16 cellular contexts compared by ENCODE assay signal in the genomic region with DNA sequence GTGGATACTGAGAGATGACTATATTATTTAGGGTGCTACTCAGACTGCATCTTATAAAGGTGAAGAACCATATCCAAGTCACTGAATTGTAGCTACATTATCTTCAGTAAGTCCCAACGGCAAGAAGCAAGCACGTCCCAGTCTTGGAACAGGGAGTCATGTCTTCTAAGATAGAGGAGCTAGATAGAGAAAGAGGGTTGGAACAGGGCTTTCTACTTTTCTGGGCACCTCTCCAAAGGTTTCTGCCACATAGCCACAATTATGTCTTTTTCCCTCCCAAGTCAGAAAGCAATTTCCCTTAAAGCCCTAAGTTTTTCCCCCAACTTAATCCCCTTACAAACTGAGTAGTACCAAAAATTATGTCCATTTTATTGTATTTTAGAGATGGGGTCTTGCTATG. TPM values are rescaled to one million over a fixed set of nuclear protein-coding genes. Genes with fewer than 3 reads are reported as not detected.
A peak's percentile ranks its signal among the peaks of the same experiment; 100 is the strongest.
DNase-seq lines count a peak whose midpoint lies in the region; ATAC-seq, FAIRE-seq and TF ChIP-seq lines count a peak whose summit lies in the region.
"Had no signal": no experiment of that assay in that cellular context is flagged by ENCODE, and none has a peak within 500 bp of the region (broad histone marks: within the 10 kb centered on the region; RNA-seq: fewer than 3 reads in every experiment).

No MANE protein-coding gene starts in this region.

- TF ChIP-seq POLR2A in GM12891 (IDR thresholded peaks at IDR 0.05; ENCODE audit: low read depth, low read length) (no peak), spleen (IDR thresholded peaks at IDR 0.05) (no peak)

- H3K36me3 Mint-ChIP-seq in CD14-positive monocyte: peaks cover 0 to 2% of the 10 kb centered on the region in 2 donors
- H3K36me3 Mint-ChIP-seq: CD8-positive, alpha-beta T cell; natural killer cell treated with Interleukin-12 subunit alpha and Interleukin-12 subunit beta and Interleukin-15 and Interleukin-18, amount 100 ng/mL, for 72 hours had no signal

- 42 to 82% (median 59%) methylated on average over 2 of the region's 2 CpGs for WGBS in spleen, 5 donors

- no peak for ATAC-seq in RWPE2 (ENCODE audit: low read depth)
- no peak for ATAC-seq in HG03439 (IDR thresholded peaks at IDR 0.05; ENCODE audit: unreplicated experiment)
- ATAC-seq: CD8-positive, alpha-beta T cell had no signal

- peak overlapping the region in 1 of 7 donors; percentile 63 for H3K27ac Mint-ChIP-seq in CD14-positive monocyte
- H3K27ac Mint-ChIP-seq: activated naive CD4-positive, alpha-beta T cell treated with anti-CD3 and anti-CD28 coated beads, Interleukin-2, amount 10 ng/mL, durations not matched to agents 7 days and 5 days; CD8-positive, alpha-beta T cell; dendritic cell treated with granulocyte-macrophage colony-stimulating factor and Interleukin-4, amounts not matched to agents 40 ng/mL and 50 ng/mL, for 4 days had no signal

- H3K79me2 ChIP-seq in parathyroid adenoma: no peaks in the 10 kb centered on the region

- no peak overlapping the region for H3K4me3 Mint-ChIP-seq in CD14-positive monocyte
- H3K4me3 Mint-ChIP-seq: activated naive CD4-positive, alpha-beta T cell treated with anti-CD3 and anti-CD28 coated beads, Interleukin-2, amount 10 ng/mL, durations not matched to agents 7 days and 5 days; dendritic cell treated with granulocyte-macrophage colony-stimulating factor and Interleukin-4, amounts not matched to agents 40 ng/mL and 50 ng/mL, for 4 days had no signal

- no peak for TF ChIP-seq CTCF in RWPE2 (IDR thresholded peaks at IDR 0.05; ENCODE audit: poor library complexity, severe bottlenecking)
- no peak for TF ChIP-seq CTCF in cardiac fibroblast (IDR thresholded peaks at IDR 0.05; ENCODE audit: low read depth, low read length)
- TF ChIP-seq CTCF in parathyroid adenoma (IDR thresholded peaks at IDR 0.05): no peak
- TF ChIP-seq CTCF in spleen (IDR thresholded peaks at IDR 0.05 in 8 of 11, conservative IDR thresholded peaks at IDR 0.05 in 3 of 11): no peak
- TF ChIP-seq CTCF in CD14-positive monocyte (IDR thresholded peaks at IDR 0.05): no peak

- H3K4me1 Mint-ChIP-seq in CD14-positive monocyte: peaks cover 27% of the 10 kb centered on the region

- H3K9me3 Mint-ChIP-seq in CD14-positive monocyte: peaks cover 0 to 2% (median 0%) of the 10 kb centered on the region in 7 donors
- H3K9me3 Mint-ChIP-seq: activated naive CD4-positive, alpha-beta T cell treated with anti-CD3 and anti-CD28 coated beads, Interleukin-2, amount 10 ng/mL, durations not matched to agents 7 days and 5 days; CD8-positive, alpha-beta T cell; dendritic cell treated with granulocyte-macrophage colony-stimulating factor and Interleukin-4, amounts not matched to agents 40 ng/mL and 50 ng/mL, for 4 days; natural killer cell treated with Interleukin-12 subunit alpha and Interleukin-12 subunit beta and Interleukin-15 and Interleukin-18, amount 100 ng/mL, for 72 hours; T-helper 2 cell treated with Interferon-gamma antibody and Interleukin-4, amounts not matched to agents 5 μg/mL and 100 μg/mL, for 36 hours had no signal

- H3K4me2 ChIP-seq in parathyroid adenoma (ENCODE audit: low read length): no peak overlapping the region

- 0 out of 2 replicates have a peak, but pooled peaks cover 4% of the 10 kb centered on the region for H3K36me3 ChIP-seq in RWPE2 (ENCODE audit: low read depth)
- no peaks in the 10 kb centered on the region for H3K36me3 ChIP-seq in parathyroid adenoma (ENCODE audit: control insufficient read depth, insufficient read depth, low read length)
- H3K36me3 ChIP-seq in spleen: no peaks in the 10 kb centered on the region
- H3K36me3 ChIP-seq: sigmoid colon, thoracic aorta had no signal

- peak; percentile 20 for FAIRE-seq in GM12891 (lab: Jason Lieb, UNC)

- H3K9ac ChIP-seq in parathyroid adenoma: no peak overlapping the region

- no peaks in the 10 kb centered on the region for H3K9me3 ChIP-seq in RWPE2 (ENCODE audit: severe bottlenecking)
- no peaks in the 10 kb centered on the region for H3K9me3 ChIP-seq in parathyroid adenoma (ENCODE audit: control insufficient read depth, low read length)
- no peaks in the 10 kb centered on the region for H3K9me3 ChIP-seq in spleen
- H3K9me3 ChIP-seq: sigmoid colon, thoracic aorta had no signal

- H3K4me3 ChIP-seq in RWPE2 (ENCODE audit: severe bottlenecking) (no peak overlapping the region), cardiac fibroblast (replicated peaks in 1 of 2; ENCODE audit: low read depth in 2 of 2, low read length in 2 of 2) (no peak overlapping the region), parathyroid adenoma (ENCODE audit: low read depth, low read length) (no peak overlapping the region), spleen (no peak overlapping the region)
- H3K4me3 ChIP-seq: sigmoid colon, thoracic aorta had no signal

- peak overlapping the region; percentile 91 for H3K27ac ChIP-seq in RWPE2 (ENCODE audit: poor library complexity, severe bottlenecking)
- H3K27ac ChIP-seq in parathyroid adenoma: no peak overlapping the region
- peak overlapping the region in 2 of 8 donors; percentile 38 to 48 for H3K27ac ChIP-seq in spleen

- H3K27me3 ChIP-seq in RWPE2 (ENCODE audit: insufficient read depth, poor library complexity, severe bottlenecking) (no peaks in the 10 kb centered on the region), parathyroid adenoma (ENCODE audit: control insufficient read depth, insufficient read depth, low read length) (no peaks in the 10 kb centered on the region), spleen (replicated peaks in 1 of 7) (no peaks in the 10 kb centered on the region)
- H3K27me3 ChIP-seq: sigmoid colon had no signal

- H3K4me1 ChIP-seq in RWPE2 (ENCODE audit: insufficient read depth, poor library complexity, severe bottlenecking): peaks cover 51% of the 10 kb centered on the region
- peaks cover 11% of the 10 kb centered on the region for H3K4me1 ChIP-seq in parathyroid adenoma
- peaks cover 10 to 58% (median 21%) of the 10 kb centered on the region in 6 donors for H3K4me1 ChIP-seq in spleen

- peak overlapping the region; percentile 15 for H2AFZ ChIP-seq in parathyroid adenoma

- DNase-seq in GM12891 (ENCODE audit: insufficient read length, low spot score) (no peak), RWPE2 (ENCODE audit: low spot score) (no peak), cardiac fibroblast (ENCODE audit: low read depth in 2 of 2) (peak; percentile 60 to 79), spleen (no peak), NCI-H446 (lab: John Stamatoyannopoulos, UW) (no peak), CD14-positive monocyte (ENCODE audit: low spot score) (no peak)
- DNase-seq: activated CD8-positive, alpha-beta memory T cell treated with anti-CD3 and anti-CD28 coated beads for 24 hours; activated naive CD4-positive, alpha-beta T cell treated with anti-CD3 and anti-CD28 coated beads, Interleukin-2, amount 10 ng/mL, durations not matched to agents 7 days and 5 days; CD8-positive, alpha-beta T cell; sigmoid colon had no signal

- intact Hi-C loops in spleen (cut with DNase I; ENCODE audit: low total_unique reads) (no loop called here), CD14-positive monocyte (cut with micrococcal nuclease) (no loop called here)

- H3K27me3 Mint-ChIP-seq in CD14-positive monocyte (ENCODE audit: low read depth in 3 of 3): peaks cover 1 to 9% (median 9%) of the 10 kb centered on the region in 3 donors
- H3K27me3 Mint-ChIP-seq: activated naive CD4-positive, alpha-beta T cell treated with anti-CD3 and anti-CD28 coated beads, Interleukin-2, amount 10 ng/mL, durations not matched to agents 7 days and 5 days; dendritic cell treated with granulocyte-macrophage colony-stimulating factor and Interleukin-4, amounts not matched to agents 40 ng/mL and 50 ng/mL, for 4 days had no signal

TF ChIP-seq in GM12891, 5 proteins besides CTCF, POLR2A, EP300 and RAD21:
- no peak for TF ChIP-seq TAF1 (IDR thresholded peaks at IDR 0.05; ENCODE audit: low read depth, low read length)
- no peak for TF ChIP-seq POLR2AphosphoS5 (IDR thresholded peaks at IDR 0.05; ENCODE audit: low read depth, low read length)
- no peak for TF ChIP-seq POU2F2 (IDR thresholded peaks at IDR 0.05; ENCODE audit: low read depth, low read length)
- no peak for TF ChIP-seq SPI1 (IDR thresholded peaks at IDR 0.05; ENCODE audit: low read depth, low read length)
- TF ChIP-seq PAX5 (IDR thresholded peaks at IDR 0.05; ENCODE audit: insufficient read depth, low read length, severe bottlenecking): no peak

RNA-seq across cellular contexts. Expression of gene MAPK1IP1L, which starts 22.4 kb away (rescaled TPM):
- polyA plus RNA-seq in GM12891 (2012; ENCODE audit: low read depth, missing spikeins): 59.6 TPM
- 10 to 100 TPM; 49.8 to 72.5 (median 63.5) TPM for total RNA-seq in spleen
- polyA plus RNA-seq in spleen (10 to 100 TPM; 20.8 to 28.9 (median 24.8) TPM), CD14-positive monocyte (10 to 100 TPM; 44.8 to 67.8 TPM)

RNA-seq across cellular contexts. Expression of gene SOCS4, which starts 46.8 kb away (rescaled TPM):
- polyA plus RNA-seq in GM12891 (2012; ENCODE audit: low read depth, missing spikeins): 7.3 TPM
- 10 to 100 TPM; 20.0 to 26.3 (median 23.8) TPM for total RNA-seq in spleen
- polyA plus RNA-seq in spleen: 1 to 10 TPM; 6.4 to 9.3 (median 7.7) TPM
- polyA plus RNA-seq in CD14-positive monocyte: 1 to 10 TPM; 2.5 to 3.0 TPM

RNA-seq across cellular contexts. Expression of gene WDHD1, which starts 47.0 kb away (rescaled TPM):
- 13.6 TPM for polyA plus RNA-seq in GM12891 (2012; ENCODE audit: low read depth, missing spikeins)
- 1 to 10 TPM; 2.8 to 6.3 (median 5.3) TPM for total RNA-seq in spleen
- polyA plus RNA-seq in spleen (1 to 10 TPM; 1.4 to 2.9 (median 2.3) TPM), CD14-positive monocyte (under 1 TPM; 0.30 to 0.37 TPM)

RNA-seq across cellular contexts. Expression of gene LGALS3, which starts 55.2 kb away (rescaled TPM):
- 20.1 TPM for polyA plus RNA-seq in GM12891 (2012; ENCODE audit: low read depth, missing spikeins)
- 10 to 100 TPM; 37.4 to 71.1 (median 48.8) TPM for total RNA-seq in spleen
- 100 to 1,000 TPM in 1 of 3 donors, 10 to 100 TPM in 2; 61.1 to 201 (median 69.1) TPM for polyA plus RNA-seq in spleen
- polyA plus RNA-seq in CD14-positive monocyte: 100 to 1,000 TPM; 788 to 878 TPM

Comparison
In these comparisons a context has a peak if more than half of its experiments do, and no peak if none do; other contexts are left out.
1. DNase-seq: peak in cardiac fibroblast (2 of 2); none in GM12891 (single experiment), RWPE2 (single experiment), spleen (single experiment), NCI-H446 (0 of 2) and CD14-positive monocyte (single experiment).